In the genomic region with DNA sequence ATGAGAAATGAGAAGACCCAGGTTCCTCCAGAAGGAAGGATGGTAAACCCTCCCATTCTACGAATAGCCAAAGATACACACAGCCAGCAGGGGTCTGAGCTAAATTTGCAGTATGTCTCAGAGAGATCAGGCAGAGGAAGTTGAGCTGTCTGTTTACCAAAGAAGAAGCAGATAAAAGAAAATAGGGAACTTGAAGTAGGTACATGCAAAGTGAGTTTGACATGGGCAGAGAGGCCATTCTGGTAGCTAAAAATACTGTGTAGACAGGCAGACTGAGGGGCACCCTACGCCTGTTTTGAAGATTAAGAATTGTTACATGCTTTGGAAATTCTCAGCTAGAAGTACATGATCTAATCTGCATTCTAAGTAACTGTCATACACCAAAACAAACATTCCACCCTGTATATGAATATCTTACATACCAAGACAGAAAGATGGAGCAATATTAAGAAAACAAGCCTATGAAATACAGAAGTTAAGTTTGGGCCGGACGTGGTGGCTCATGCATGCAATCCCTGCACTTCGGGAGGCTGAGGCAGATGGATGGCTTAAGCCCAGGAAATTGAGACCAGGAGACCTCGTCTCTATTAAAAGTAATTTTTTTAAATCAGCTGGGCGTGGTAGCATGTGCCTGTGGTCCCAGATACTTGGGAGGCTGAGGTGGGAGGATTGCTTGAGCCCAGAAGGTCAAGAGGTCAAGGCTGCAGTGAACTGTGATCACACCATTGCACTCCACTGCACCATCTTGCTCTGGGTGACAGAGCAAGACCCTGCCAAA, we compare ENCODE assay signal across 1 cellular context.
TF ChIP-seq lines count a peak whose summit lies in the region.

No MANE protein-coding gene starts in this region.

TF ChIP-seq in liver, 16 proteins besides CTCF, POLR2A, EP300 and RAD21 (continued from another document):
- TF ChIP-seq, protein P1, sequence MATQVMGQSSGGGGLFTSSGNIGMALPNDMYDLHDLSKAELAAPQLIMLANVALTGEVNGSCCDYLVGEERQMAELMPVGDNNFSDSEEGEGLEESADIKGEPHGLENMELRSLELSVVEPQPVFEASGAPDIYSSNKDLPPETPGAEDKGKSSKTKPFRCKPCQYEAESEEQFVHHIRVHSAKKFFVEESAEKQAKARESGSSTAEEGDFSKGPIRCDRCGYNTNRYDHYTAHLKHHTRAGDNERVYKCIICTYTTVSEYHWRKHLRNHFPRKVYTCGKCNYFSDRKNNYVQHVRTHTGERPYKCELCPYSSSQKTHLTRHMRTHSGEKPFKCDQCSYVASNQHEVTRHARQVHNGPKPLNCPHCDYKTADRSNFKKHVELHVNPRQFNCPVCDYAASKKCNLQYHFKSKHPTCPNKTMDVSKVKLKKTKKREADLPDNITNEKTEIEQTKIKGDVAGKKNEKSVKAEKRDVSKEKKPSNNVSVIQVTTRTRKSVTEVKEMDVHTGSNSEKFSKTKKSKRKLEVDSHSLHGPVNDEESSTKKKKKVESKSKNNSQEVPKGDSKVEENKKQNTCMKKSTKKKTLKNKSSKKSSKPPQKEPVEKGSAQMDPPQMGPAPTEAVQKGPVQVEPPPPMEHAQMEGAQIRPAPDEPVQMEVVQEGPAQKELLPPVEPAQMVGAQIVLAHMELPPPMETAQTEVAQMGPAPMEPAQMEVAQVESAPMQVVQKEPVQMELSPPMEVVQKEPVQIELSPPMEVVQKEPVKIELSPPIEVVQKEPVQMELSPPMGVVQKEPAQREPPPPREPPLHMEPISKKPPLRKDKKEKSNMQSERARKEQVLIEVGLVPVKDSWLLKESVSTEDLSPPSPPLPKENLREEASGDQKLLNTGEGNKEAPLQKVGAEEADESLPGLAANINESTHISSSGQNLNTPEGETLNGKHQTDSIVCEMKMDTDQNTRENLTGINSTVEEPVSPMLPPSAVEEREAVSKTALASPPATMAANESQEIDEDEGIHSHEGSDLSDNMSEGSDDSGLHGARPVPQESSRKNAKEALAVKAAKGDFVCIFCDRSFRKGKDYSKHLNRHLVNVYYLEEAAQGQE (IDR thresholded peaks at IDR 0.05) = no peak
- TF ChIP-seq, protein P2, sequence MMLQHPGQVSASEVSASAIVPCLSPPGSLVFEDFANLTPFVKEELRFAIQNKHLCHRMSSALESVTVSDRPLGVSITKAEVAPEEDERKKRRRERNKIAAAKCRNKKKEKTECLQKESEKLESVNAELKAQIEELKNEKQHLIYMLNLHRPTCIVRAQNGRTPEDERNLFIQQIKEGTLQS (IDR thresholded peaks at IDR 0.05) = no peak
